14 cellular contexts compared by ENCODE assay signal in the genomic region with DNA sequence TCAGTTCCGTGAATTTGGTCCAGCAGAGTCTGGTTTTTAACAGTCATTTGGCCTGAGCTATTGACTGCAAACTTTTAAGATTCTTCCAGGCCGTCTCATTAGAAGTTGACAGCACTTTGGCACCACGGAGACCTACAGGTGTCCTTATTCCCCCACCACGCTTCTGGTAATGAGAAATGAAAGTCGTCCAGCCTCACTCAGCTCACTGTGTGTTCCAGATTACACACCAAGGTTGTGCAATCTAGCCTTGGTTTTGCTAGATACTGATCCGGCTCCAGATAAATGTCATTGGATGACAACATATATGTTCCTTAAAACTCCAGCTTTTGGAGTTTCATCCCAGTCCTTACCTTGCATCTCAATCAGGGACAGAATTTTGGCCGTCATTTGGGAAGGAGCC.
DNase-seq lines count a peak whose midpoint lies in the region; ATAC-seq and TF ChIP-seq lines count a peak whose summit lies in the region.
"Had no signal": no experiment of that assay in that cellular context is flagged by ENCODE, and none has a peak within 500 bp of the region (broad histone marks: within the 10 kb centered on the region; RNA-seq: fewer than 3 reads in every experiment).

No MANE protein-coding gene starts in this region.

- no peak overlapping the region for H3K27ac ChIP-seq in BLaER1
- no peak overlapping the region for H3K27ac ChIP-seq in fibroblast of lung (ENCODE audit: insufficient read depth, low read length)
- H3K27ac ChIP-seq in muscle layer of colon (ENCODE audit: low read depth, low read length): peak overlapping the region; percentile 84
- H3K27ac ChIP-seq: thyroid gland had no signal

- no peak for TF ChIP-seq CTCF in fibroblast of lung (conservative IDR thresholded peaks at IDR 0.05 in 1 of 2, IDR thresholded peaks at IDR 0.05 in 1 of 2; ENCODE audit: low read depth in 1 of 2, low read length in 2 of 2)

- no peak overlapping the region for H3K4me3 ChIP-seq in BLaER1
- no peak overlapping the region for H3K4me3 ChIP-seq in fibroblast of lung (replicated peaks in 1 of 4; ENCODE audit: control extremely low read depth in 1 of 4, insufficient read depth in 1 of 4, low read depth in 3 of 4, low read length in 4 of 4)
- H3K4me3 ChIP-seq in muscle layer of colon (ENCODE audit: low read depth in 1 of 2, low read length in 2 of 2): no peak overlapping the region
- H3K4me3 ChIP-seq: thyroid gland had no signal

- DNase-seq in MV-4-11 (lab: John Stamatoyannopoulos, UW) (peak; percentile 76), fibroblast of lung (ENCODE audit: low read depth in 2 of 2) (peak; percentile 81 to 82), NCI-H1417 (lab: John Stamatoyannopoulos, UW) (no peak), HK-2 (ENCODE audit: unreplicated experiment) (no peak), NCI-H128 (lab: John Stamatoyannopoulos, UW; ENCODE audit: unreplicated experiment) (no peak)
- DNase-seq: activated naive CD8-positive, alpha-beta T cell treated with anti-CD3 and anti-CD28 coated beads, Interleukin-2, amount 10 ng/mL, durations not matched to agents 7 days and 5 days; activated T-cell treated with anti-CD3 and anti-CD28 coated beads, Interleukin-2, amount 50 U/mL, for 4 hours; NCI-H2171; stimulated activated CD4-positive, alpha-beta T cell treated with anti-CD3 and anti-CD28 coated beads, Interleukin-2, amount 100 ng/mL, for 24 hours; T1000; thyroid gland had no signal

- H3K4me2 ChIP-seq in BLaER1 (peak overlapping the region; percentile 79; the same call in 1 of the 2 replicates), fibroblast of lung (ENCODE audit: extremely low read depth, insufficient read depth, low read length) (no peak overlapping the region)

- peaks cover 100% of the 10 kb centered on the region for H4K20me1 ChIP-seq in BLaER1
- no peaks in the 10 kb centered on the region for H4K20me1 ChIP-seq in fibroblast of lung (ENCODE audit: control insufficient read depth, extremely low read depth, insufficient read depth, low read length)

- ATAC-seq in HG02798 (IDR thresholded peaks at IDR 0.05; ENCODE audit: poor library complexity, unreplicated experiment): no peak
- ATAC-seq: activated T-cell treated with anti-CD3 and anti-CD28 coated beads, Interleukin-2, amount 50 U/mL, for 4 hours had no signal

- H3K27me3 ChIP-seq in BLaER1 (no peaks in the 10 kb centered on the region), fibroblast of lung (ENCODE audit: control insufficient read depth, insufficient read depth, low read length) (no peaks in the 10 kb centered on the region), muscle layer of colon (ENCODE audit: control insufficient read depth in 1 of 2, insufficient read depth in 2 of 2, low read length in 2 of 2) (no peaks in the 10 kb centered on the region)
- H3K27me3 ChIP-seq: thyroid gland had no signal

- peaks cover 22% of the 10 kb centered on the region for H3K36me3 ChIP-seq in BLaER1
- no peaks in the 10 kb centered on the region for H3K36me3 ChIP-seq in fibroblast of lung (ENCODE audit: control insufficient read depth, insufficient read depth, low read length)
- H3K36me3 ChIP-seq in muscle layer of colon (ENCODE audit: insufficient read depth, low read length): no peaks in the 10 kb centered on the region
- H3K36me3 ChIP-seq: thyroid gland had no signal

- H3K9me3 ChIP-seq in BLaER1 (no peaks in the 10 kb centered on the region), fibroblast of lung (ENCODE audit: control insufficient read depth, insufficient read depth, low read depth, low read length) (no peaks in the 10 kb centered on the region), muscle layer of colon (ENCODE audit: low read length) (no peaks in the 10 kb centered on the region)
- H3K9me3 ChIP-seq: thyroid gland had no signal

- H3K4me1 ChIP-seq in BLaER1: peaks cover 53% of the 10 kb centered on the region
- peaks cover 22% of the 10 kb centered on the region for H3K4me1 ChIP-seq in fibroblast of lung (ENCODE audit: control insufficient read depth, extremely low read depth, insufficient read depth, low read length)
- H3K4me1 ChIP-seq in muscle layer of colon (ENCODE audit: insufficient read depth, low read length): peaks cover 80% of the 10 kb centered on the region

- no peak overlapping the region for H2AFZ ChIP-seq in fibroblast of lung (ENCODE audit: low read length)

- no peaks in the 10 kb centered on the region for H3K79me2 ChIP-seq in fibroblast of lung (ENCODE audit: control insufficient read depth, insufficient read depth, low read length)

- H3K9ac ChIP-seq in BLaER1: no peak overlapping the region
- no peak overlapping the region for H3K9ac ChIP-seq in fibroblast of lung (ENCODE audit: insufficient read depth, low read length)
- H3K9ac ChIP-seq in muscle layer of colon (ENCODE audit: low read length): no peak overlapping the region

Comparison
In these comparisons a context has a peak if more than half of its experiments do, and no peak if none do; other contexts are left out.
1. DNase-seq: peak in MV-4-11 (single experiment) and fibroblast of lung (2 of 2); none in NCI-H1417 (0 of 3), HK-2 (single experiment) and NCI-H128 (single experiment).